In the genomic region with DNA sequence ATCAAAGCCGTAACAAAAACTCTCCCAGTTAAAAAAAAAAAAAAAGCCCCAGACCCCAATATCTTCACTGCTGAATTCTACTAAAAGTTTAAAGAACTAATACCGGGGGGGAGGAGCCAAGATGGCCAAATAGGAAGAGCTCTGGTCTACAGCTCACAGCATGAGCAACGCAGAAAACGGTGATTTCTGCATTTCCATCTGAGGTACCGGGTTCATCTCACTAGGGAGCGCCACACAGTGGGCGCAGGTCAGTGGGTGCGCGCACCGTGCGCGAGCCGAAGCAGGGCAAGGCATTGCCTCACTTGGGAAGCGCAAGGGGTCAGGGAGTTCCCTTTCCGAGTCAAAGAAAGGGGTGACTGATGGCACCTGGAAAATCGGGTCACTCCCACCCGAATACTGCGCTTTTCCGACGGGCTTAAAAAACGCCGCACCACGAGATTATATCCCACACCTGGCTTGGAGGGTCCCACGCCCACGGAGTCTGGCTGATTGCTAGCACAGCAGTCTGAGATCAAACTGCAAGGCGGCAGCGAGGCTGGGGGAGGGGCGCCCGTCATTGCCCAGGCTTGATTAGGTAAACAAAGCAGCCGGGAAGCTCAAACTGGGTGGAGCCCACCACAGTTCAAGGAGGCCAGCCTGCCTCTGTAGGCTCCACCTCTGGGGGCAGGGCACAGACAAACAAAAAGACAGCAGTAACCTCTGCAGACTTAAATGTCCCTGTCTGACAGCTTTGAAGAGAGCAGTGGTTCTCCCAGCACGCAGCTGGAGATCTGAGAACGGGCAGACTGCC, we compare ENCODE assay signal across 1 cellular context.
TF ChIP-seq lines count a peak whose summit lies in the region.

No MANE protein-coding gene starts in this region.

TF ChIP-seq in WTC11, 78 proteins besides CTCF, POLR2A, EP300 and RAD21:
- TF ChIP-seq ZNF423 (CRISPR knock-in tag; IDR thresholded peaks at IDR 0.05) (peak; percentile 19; the same call in 1 of the 2 replicates), FOXP1 (CRISPR knock-in tag; IDR thresholded peaks at IDR 0.05; ENCODE audit: borderline replicate concordance) (0 out of 2 replicates have a peak, but pooled peaks have one; percentile 30)
